21 cellular contexts compared by ENCODE assay signal in the genomic region with DNA sequence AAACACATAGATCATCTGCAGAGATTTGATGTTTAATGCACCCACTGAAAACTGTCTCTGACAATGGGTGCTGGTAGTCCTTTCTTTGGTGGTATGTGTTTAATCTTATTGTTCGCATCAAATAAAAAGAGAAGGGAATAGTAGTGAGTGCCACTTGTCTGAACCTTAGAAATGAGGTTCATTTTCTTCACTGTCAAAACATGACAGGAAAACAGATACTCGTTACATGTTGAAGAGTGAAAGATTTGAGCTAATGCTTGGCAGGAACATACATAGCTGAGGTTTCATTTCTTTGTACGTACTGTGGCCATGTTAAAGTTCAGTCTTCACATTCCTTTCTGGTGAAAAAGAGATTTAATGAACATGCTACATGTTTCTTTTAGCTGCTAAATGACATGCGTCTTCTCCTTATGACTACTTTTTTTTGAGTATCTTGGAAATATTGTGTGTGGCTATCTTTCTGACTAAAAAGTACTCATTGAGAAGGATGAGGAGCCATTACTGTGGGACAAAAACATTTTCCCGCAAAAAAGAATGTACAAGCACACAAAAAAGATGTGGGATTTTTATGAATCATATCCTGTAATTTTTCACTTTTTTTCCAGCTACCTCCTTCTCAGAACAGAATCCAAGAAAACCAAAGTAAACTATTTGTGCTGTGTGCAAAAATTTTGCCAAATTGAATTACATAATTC.
A peak's percentile ranks its signal among the peaks of the same experiment; 100 is the strongest.
DNase-seq lines count a peak whose midpoint lies in the region; ATAC-seq and TF ChIP-seq lines count a peak whose summit lies in the region.
"Had no signal": no experiment of that assay in that cellular context is flagged by ENCODE, and none has a peak within 500 bp of the region (broad histone marks: within the 10 kb centered on the region; RNA-seq: fewer than 3 reads in every experiment).

No MANE protein-coding gene starts in this region.

- H3K36me3 ChIP-seq in A673 (ENCODE audit: insufficient read depth, low read length, poor library complexity, severe bottlenecking) (no peaks in the 10 kb centered on the region), mesodermal cell (ENCODE audit: control insufficient read depth, insufficient read depth, low read length) (no peaks in the 10 kb centered on the region)
- H3K36me3 ChIP-seq: transverse colon had no signal

- CTCF ChIA-PET in A673 (lab: Charles Lee), result no interaction called here
- CTCF ChIA-PET in activated naive CD4-positive, alpha-beta T cell treated with anti-CD3 and anti-CD28 coated beads, Interleukin-2, amount 10 ng/mL, durations not matched to agents 7 days and 5 days (lab: Charles Lee), result no interaction called here

- 88 to 93% methylated on average over 3 to 4 of the region's 5 CpGs for WGBS in mesodermal cell (ENCODE audit: insufficient coverage in 2 of 2), 2 experiments

- H3K4me3 ChIP-seq in A673 (ENCODE audit: low read depth, low read length, poor library complexity, severe bottlenecking), result no peak overlapping the region
- H3K4me3 ChIP-seq in cardiac fibroblast (replicated peaks in 1 of 2; ENCODE audit: low read depth in 2 of 2, low read length in 2 of 2), result no peak overlapping the region
- H3K4me3 ChIP-seq in mesodermal cell (ENCODE audit: extremely low read depth, insufficient read depth, low read length, poor library complexity, severe bottlenecking), result no peak overlapping the region
- H3K4me3 ChIP-seq: lung, transverse colon had no signal

- no TSS peak for BruUV-seq in A673 (replicated peaks; lab: Mats Ljungman, UMichigan)

- H3K9me3 ChIP-seq in A673 (ENCODE audit: low read depth, low read length, poor library complexity, severe bottlenecking) (no peaks in the 10 kb centered on the region), mesodermal cell (ENCODE audit: control insufficient read depth, low read length) (no peaks in the 10 kb centered on the region)
- H3K9me3 ChIP-seq: transverse colon had no signal

- H3K4me3 Mint-ChIP-seq in activated naive CD4-positive, alpha-beta T cell treated with anti-CD3 and anti-CD28 coated beads, Interleukin-2, amount 10 ng/mL, durations not matched to agents 7 days and 5 days, result no peak overlapping the region
- H3K4me3 Mint-ChIP-seq: CD8-positive, alpha-beta T cell; immature natural killer cell; natural killer cell treated with Interleukin-12 subunit alpha and Interleukin-12 subunit beta and Interleukin-15 and Interleukin-18, amount 100 ng/mL, for 72 hours; stimulated activated effector memory CD8-positive, alpha-beta T cell treated with anti-CD3 and anti-CD28 coated beads, Interleukin-12 subunit alpha, Interleukin-12 subunit beta, amount 100 ng/mL, for 72 hours; T-helper 2 cell treated with Interferon-gamma antibody and Interleukin-4, amounts not matched to agents 5 μg/mL and 100 μg/mL, for 36 hours had no signal

- H3K4me1 ChIP-seq in A673 (ENCODE audit: insufficient read depth, low read length, poor library complexity, severe bottlenecking) (peaks cover 4% of the 10 kb centered on the region), mesodermal cell (ENCODE audit: control insufficient read depth, insufficient read depth, low read length, poor library complexity, severe bottlenecking) (peaks cover 6% of the 10 kb centered on the region)
- H3K4me1 ChIP-seq: transverse colon had no signal

- no peaks in the 10 kb centered on the region for H3K27me3 ChIP-seq in A673 (replicated peaks; ENCODE audit: insufficient read depth, low read depth, low read length, poor library complexity)
- H3K27me3 ChIP-seq: transverse colon had no signal

- no peak overlapping the region for H3K27ac Mint-ChIP-seq in activated naive CD4-positive, alpha-beta T cell treated with anti-CD3 and anti-CD28 coated beads, Interleukin-2, amount 10 ng/mL, durations not matched to agents 7 days and 5 days
- H3K27ac Mint-ChIP-seq: CD8-positive, alpha-beta T cell; immature natural killer cell; natural killer cell treated with Interleukin-12 subunit alpha and Interleukin-12 subunit beta and Interleukin-15 and Interleukin-18, amount 100 ng/mL, for 72 hours; stimulated activated effector memory CD8-positive, alpha-beta T cell treated with anti-CD3 and anti-CD28 coated beads, Interleukin-12 subunit alpha, Interleukin-12 subunit beta, amount 100 ng/mL, for 72 hours; T-helper 2 cell treated with Interferon-gamma antibody and Interleukin-4, amounts not matched to agents 5 μg/mL and 100 μg/mL, for 36 hours had no signal

- H3K36me3 Mint-ChIP-seq in activated naive CD4-positive, alpha-beta T cell treated with anti-CD3 and anti-CD28 coated beads, Interleukin-2, amount 10 ng/mL, durations not matched to agents 7 days and 5 days, result no peaks in the 10 kb centered on the region
- H3K36me3 Mint-ChIP-seq: CD8-positive, alpha-beta T cell; immature natural killer cell; natural killer cell treated with Interleukin-12 subunit alpha and Interleukin-12 subunit beta and Interleukin-15 and Interleukin-18, amount 100 ng/mL, for 72 hours; stimulated activated effector memory CD8-positive, alpha-beta T cell treated with anti-CD3 and anti-CD28 coated beads, Interleukin-12 subunit alpha, Interleukin-12 subunit beta, amount 100 ng/mL, for 72 hours had no signal

- H3K27ac ChIP-seq in A673 (ENCODE audit: low read depth, low read length, poor library complexity, severe bottlenecking) (peak overlapping the region; percentile 20), mesodermal cell (ENCODE audit: low read depth, low read length, severe bottlenecking) (peak overlapping the region; percentile 19)
- H3K27ac ChIP-seq: transverse colon had no signal

- DNase-seq in A673 (ENCODE audit: low spot score) (peak; percentile 6), M059J (ENCODE audit: low read depth) (peak; percentile 32), cardiac fibroblast (ENCODE audit: low read depth in 2 of 2) (peak; percentile 43 to 73), NCI-H187 treated with DMSO at 0.1 percent for 48 hours (lab: John Stamatoyannopoulos, UW) (no peak), LoVo (ENCODE audit: low spot score) (no peak)
- no peak for DNase-seq in activated naive CD4-positive, alpha-beta T cell treated with anti-CD3 and anti-CD28 coated beads, Interleukin-2, amount 10 ng/mL, durations not matched to agents 7 days and 5 days
- DNase-seq: amygdala; CD8-positive, alpha-beta T cell; cortex of kidney; immature natural killer cell; MM.1S; NCI-H1694 treated with DMSO at 0.1 percent for 48 hours; SIG-M5; stimulated activated CD4-positive, alpha-beta T cell treated with anti-CD3 and anti-CD28 coated beads, Interleukin-12 subunit alpha, Interleukin-12 subunit beta, amount 100 ng/mL, for 4 hours; transverse colon had no signal

- H3K27me3 Mint-ChIP-seq in activated naive CD4-positive, alpha-beta T cell treated with anti-CD3 and anti-CD28 coated beads, Interleukin-2, amount 10 ng/mL, durations not matched to agents 7 days and 5 days, result no peaks in the 10 kb centered on the region
- H3K27me3 Mint-ChIP-seq: natural killer cell treated with Interleukin-12 subunit alpha and Interleukin-12 subunit beta and Interleukin-15 and Interleukin-18, amount 100 ng/mL, for 72 hours had no signal

- intact Hi-C loops in A673 (cut with micrococcal nuclease; ENCODE audit: unreplicated experiment), result no loop called here

- ATAC-seq in HG03342 (IDR thresholded peaks at IDR 0.05; ENCODE audit: unreplicated experiment), result no peak
- ATAC-seq: CD8-positive, alpha-beta T cell; natural killer cell treated with Interleukin-12 subunit alpha and Interleukin-12 subunit beta and Interleukin-15 and Interleukin-18, amount 100 ng/mL, for 72 hours had no signal

- peaks cover 11% of the 10 kb centered on the region for H3K9me3 Mint-ChIP-seq in activated naive CD4-positive, alpha-beta T cell treated with anti-CD3 and anti-CD28 coated beads, Interleukin-2, amount 10 ng/mL, durations not matched to agents 7 days and 5 days
- H3K9me3 Mint-ChIP-seq: stimulated activated effector memory CD8-positive, alpha-beta T cell treated with anti-CD3 and anti-CD28 coated beads, Interleukin-12 subunit alpha, Interleukin-12 subunit beta, amount 100 ng/mL, for 72 hours had no signal

- POLR2A ChIA-PET in A673 (lab: Charles Lee; ENCODE audit: low non-redundant PET), result no interaction called here

- TF ChIP-seq CTCF in A673 (conservative IDR thresholded peaks at IDR 0.05; ENCODE audit: low read depth, low read length) (no peak), cardiac fibroblast (IDR thresholded peaks at IDR 0.05; ENCODE audit: low read depth, low read length) (no peak)

- no peaks in the 10 kb centered on the region for H3K4me1 Mint-ChIP-seq in activated naive CD4-positive, alpha-beta T cell treated with anti-CD3 and anti-CD28 coated beads, Interleukin-2, amount 10 ng/mL, durations not matched to agents 7 days and 5 days
- H3K4me1 Mint-ChIP-seq: immature natural killer cell; stimulated activated effector memory CD8-positive, alpha-beta T cell treated with anti-CD3 and anti-CD28 coated beads, Interleukin-12 subunit alpha, Interleukin-12 subunit beta, amount 100 ng/mL, for 72 hours had no signal

Comparison
In these comparisons a context has a peak if more than half of its experiments do, and no peak if none do; other contexts are left out.
1. DNase-seq: peak in A673 (single experiment), M059J (single experiment) and cardiac fibroblast (2 of 2); none in NCI-H187 treated with DMSO at 0.1 percent for 48 hours (single experiment), activated naive CD4-positive, alpha-beta T cell treated with anti-CD3 and anti-CD28 coated beads, Interleukin-2, amount 10 ng/mL, durations not matched to agents 7 days and 5 days (single experiment) and LoVo (single experiment).